Comparison of ENCODE assay signal across 7 cellular contexts in the genomic region with DNA sequence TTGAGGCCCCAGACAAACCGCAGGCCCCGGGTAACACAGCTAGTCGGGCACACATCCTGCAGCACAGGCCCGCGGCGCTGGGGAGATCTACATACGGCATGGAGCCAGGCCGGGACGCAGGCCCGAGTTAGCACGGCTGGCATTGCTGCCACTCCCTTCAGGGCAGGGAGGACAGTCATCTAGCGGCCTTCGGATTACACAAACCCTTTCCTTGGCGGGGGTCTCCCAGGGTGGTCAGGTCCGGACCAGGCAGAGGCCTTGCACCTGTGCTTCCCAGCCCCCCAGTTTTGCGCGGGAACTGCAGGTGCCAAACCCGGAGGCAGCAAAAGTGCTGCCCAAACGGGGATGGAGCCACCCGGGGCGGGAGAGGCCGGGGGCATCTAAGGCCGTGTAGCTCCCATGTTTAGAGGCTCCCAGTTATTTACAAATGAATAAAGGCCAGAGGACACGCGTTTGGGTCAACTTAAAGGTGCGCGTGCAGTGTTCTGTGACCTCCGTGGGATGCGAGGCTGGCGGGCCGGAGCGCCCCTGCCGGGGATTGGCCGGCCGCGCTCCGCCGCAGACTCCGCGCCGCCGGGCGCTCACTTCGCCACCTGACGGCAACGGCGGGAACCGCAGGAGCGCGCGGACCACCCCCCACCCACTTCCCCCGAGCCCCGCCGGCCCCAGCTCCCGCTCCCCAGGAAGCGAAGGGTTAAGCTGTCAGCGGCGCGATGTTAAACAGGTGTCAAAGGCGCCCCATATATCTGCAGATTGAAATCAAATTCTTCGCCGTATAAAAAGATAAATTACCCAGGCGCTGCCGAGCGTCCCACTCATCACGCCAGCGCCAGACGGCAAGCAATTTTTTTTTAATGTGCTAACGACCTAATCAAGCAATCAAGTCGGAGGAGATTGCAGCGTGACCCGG. TPM values are rescaled to one million over a fixed set of nuclear protein-coding genes. Genes with fewer than 3 reads are reported as not detected.
DNase-seq lines count a peak whose midpoint lies in the region; ATAC-seq, FAIRE-seq and TF ChIP-seq lines count a peak whose summit lies in the region.

No MANE protein-coding gene starts in this region.

- intact Hi-C loops in Right ventricle myocardium inferior (cut with DNase I) (loop anchor here (2.0 kb wide), 1 partner anchor 143 kb away; no protein-coding TSS in a partner anchor), pancreas (cut with DNase I) (no loop called here)

- TF ChIP-seq CTCF in pancreas (IDR thresholded peaks at IDR 0.05) (peak; percentile 97 to 99 (median 98)), tibial nerve (IDR thresholded peaks at IDR 0.05) (peak; percentile 91 to 99 (median 97))

- no peak for TF ChIP-seq EP300 in tibial nerve (IDR thresholded peaks at IDR 0.05)

- H3K36me3 ChIP-seq in pancreas (no peaks in the 10 kb centered on the region), tibial nerve (no peaks in the 10 kb centered on the region)

- no peaks in the 10 kb centered on the region for H3K9me3 ChIP-seq in pancreas
- no peaks in the 10 kb centered on the region for H3K9me3 ChIP-seq in tibial nerve

- no peak for TF ChIP-seq POLR2A in tibial nerve (IDR thresholded peaks at IDR 0.05)

- H3K4me3 ChIP-seq in pancreas (peak overlapping the region; percentile 14 to 53 (median 47)), tibial nerve (peak overlapping the region; percentile 48 to 75 (median 56))

- H3K27ac ChIP-seq in pancreas (no peak overlapping the region), tibial nerve (peak overlapping the region in 1 of 4 donors; percentile 46)

- H3K27me3 ChIP-seq in pancreas (no peaks in the 10 kb centered on the region), tibial nerve (peaks cover 0 to 16% of the 10 kb centered on the region in 2 donors)

- 2 to 3% methylated on average over 70 to 72 of the region's 72 CpGs for WGBS in pancreas, 2 donors
- WGBS in tibial nerve, 2 donors = 9 to 10% methylated on average over 45 to 56 of the region's 72 CpGs

- H3K4me1 ChIP-seq in pancreas = no peaks in the 10 kb centered on the region
- H3K4me1 ChIP-seq in tibial nerve = peaks cover 0 to 18% (median 6%) of the 10 kb centered on the region in 4 donors

- FAIRE-seq in pancreas (lab: Jason Lieb, UNC) = no peak

- ATAC-seq in GM18498 (IDR thresholded peaks at IDR 0.05; ENCODE audit: unreplicated experiment) = peak; percentile 72
- peak; percentile 71 for ATAC-seq in HG03460 (IDR thresholded peaks at IDR 0.05; ENCODE audit: unreplicated experiment)
- ATAC-seq in Right ventricle myocardium inferior = peak; percentile 86
- ATAC-seq in pancreas = peak; percentile 94 to 99 (median 96)

- DNase-seq in RPMI8226 (peak; percentile 52), Right ventricle myocardium inferior (ENCODE audit: missing footprints) (peak; percentile 80), pancreas (peak in 5 of 6 donors; percentile 18 to 86 (median 51)), tibial nerve (ENCODE audit: low spot score in 2 of 2) (peak in 1 of 2 donors; percentile 16)
- DNase-seq in activated gamma-delta T cell treated with anti-CD3 and anti-CD28 coated beads, Interleukin-2, amount 50 U/mL, for 16 hours (ENCODE audit: low read depth) = peak; percentile 30

RNA-seq across cellular contexts. Expression of a gene that starts 18.1 kb away (rescaled TPM):
- total RNA-seq in Right ventricle myocardium inferior (not detected), pancreas (not detected), tibial nerve (not detected)
- polyA plus RNA-seq in pancreas = not detected

RNA-seq across cellular contexts. Expression of a gene that starts 45.4 kb away (rescaled TPM):
- 20.8 TPM for total RNA-seq in Right ventricle myocardium inferior
- 10 to 100 TPM; 15.5 to 36.9 (median 18.3) TPM for total RNA-seq in pancreas
- 10 to 100 TPM; 54.7 to 68.1 TPM for polyA plus RNA-seq in pancreas
- total RNA-seq in tibial nerve = 10 to 100 TPM; 66.0 to 80.6 (median 73.3) TPM
